2 cellular contexts compared by ENCODE assay signal in genomic region chr22:20970939-20971657, GRCh38.
TF ChIP-seq lines count a peak whose summit lies in the region.

No MANE protein-coding gene starts in this region.

TF ChIP-seq in GM23338, 12 proteins besides CTCF, POLR2A, EP300 and RAD21 (continued from another document):
- TF ChIP-seq, protein P1, sequence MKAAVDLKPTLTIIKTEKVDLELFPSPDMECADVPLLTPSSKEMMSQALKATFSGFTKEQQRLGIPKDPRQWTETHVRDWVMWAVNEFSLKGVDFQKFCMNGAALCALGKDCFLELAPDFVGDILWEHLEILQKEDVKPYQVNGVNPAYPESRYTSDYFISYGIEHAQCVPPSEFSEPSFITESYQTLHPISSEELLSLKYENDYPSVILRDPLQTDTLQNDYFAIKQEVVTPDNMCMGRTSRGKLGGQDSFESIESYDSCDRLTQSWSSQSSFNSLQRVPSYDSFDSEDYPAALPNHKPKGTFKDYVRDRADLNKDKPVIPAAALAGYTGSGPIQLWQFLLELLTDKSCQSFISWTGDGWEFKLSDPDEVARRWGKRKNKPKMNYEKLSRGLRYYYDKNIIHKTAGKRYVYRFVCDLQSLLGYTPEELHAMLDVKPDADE (IDR thresholded peaks at IDR 0.05), result no peak
- TF ChIP-seq REST (IDR thresholded peaks at IDR 0.05; ENCODE audit: unreplicated experiment), result no peak
- no peak for TF ChIP-seq ZNF462 (CRISPR knock-in tag; IDR thresholded peaks at IDR 0.05)
- no peak for TF ChIP-seq EZH2phosphoT487 (IDR thresholded peaks at IDR 0.05; ENCODE audit: unreplicated experiment)
- TF ChIP-seq STAT1 (IDR thresholded peaks at IDR 0.05; ENCODE audit: unreplicated experiment), result no peak
- TF ChIP-seq EZH2 (IDR thresholded peaks at IDR 0.05; ENCODE audit: low read depth, unreplicated experiment), result no peak
- no peak for TF ChIP-seq CREB1 (CRISPR knock-in tag; IDR thresholded peaks at IDR 0.05; ENCODE audit: low read depth)
- no peak for TF ChIP-seq JUNB (IDR thresholded peaks at IDR 0.05; ENCODE audit: unreplicated experiment)

TF ChIP-seq in WTC11, 78 proteins besides CTCF, POLR2A, EP300 and RAD21 (continued from another document):
- TF ChIP-seq USF1 (CRISPR knock-in tag; IDR thresholded peaks at IDR 0.05) (no peak), NFATC4 (CRISPR knock-in tag; IDR thresholded peaks at IDR 0.05) (no peak), CREM (CRISPR knock-in tag; IDR thresholded peaks at IDR 0.05) (no peak), ZNF317 (CRISPR knock-in tag; IDR thresholded peaks at IDR 0.05; ENCODE audit: borderline replicate concordance, low read depth) (no peak), NFYB (CRISPR knock-in tag; conservative IDR thresholded peaks at IDR 0.05; ENCODE audit: low read depth) (no peak), ZNF138 (CRISPR knock-in tag; conservative IDR thresholded peaks at IDR 0.05) (no peak), ATF3 (CRISPR knock-in tag; conservative IDR thresholded peaks at IDR 0.05) (no peak), ZNF396 (CRISPR knock-in tag; IDR thresholded peaks at IDR 0.05; ENCODE audit: borderline replicate concordance) (no peak), RORB (CRISPR knock-in tag; IDR thresholded peaks at IDR 0.05) (no peak), NFE2L1 (CRISPR knock-in tag; IDR thresholded peaks at IDR 0.05) (no peak), HMGXB4 (CRISPR knock-in tag; IDR thresholded peaks at IDR 0.05) (no peak), FOXJ3 (CRISPR knock-in tag; IDR thresholded peaks at IDR 0.05; ENCODE audit: borderline replicate concordance) (no peak), ATF1 (CRISPR knock-in tag; IDR thresholded peaks at IDR 0.05) (no peak), ETV6 (CRISPR knock-in tag; IDR thresholded peaks at IDR 0.05) (no peak)
- TF ChIP-seq, protein P2, sequence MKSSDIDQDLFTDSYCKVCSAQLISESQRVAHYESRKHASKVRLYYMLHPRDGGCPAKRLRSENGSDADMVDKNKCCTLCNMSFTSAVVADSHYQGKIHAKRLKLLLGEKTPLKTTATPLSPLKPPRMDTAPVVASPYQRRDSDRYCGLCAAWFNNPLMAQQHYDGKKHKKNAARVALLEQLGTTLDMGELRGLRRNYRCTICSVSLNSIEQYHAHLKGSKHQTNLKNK (CRISPR knock-in tag; IDR thresholded peaks at IDR 0.05), result no peak
- TF ChIP-seq, protein P3, sequence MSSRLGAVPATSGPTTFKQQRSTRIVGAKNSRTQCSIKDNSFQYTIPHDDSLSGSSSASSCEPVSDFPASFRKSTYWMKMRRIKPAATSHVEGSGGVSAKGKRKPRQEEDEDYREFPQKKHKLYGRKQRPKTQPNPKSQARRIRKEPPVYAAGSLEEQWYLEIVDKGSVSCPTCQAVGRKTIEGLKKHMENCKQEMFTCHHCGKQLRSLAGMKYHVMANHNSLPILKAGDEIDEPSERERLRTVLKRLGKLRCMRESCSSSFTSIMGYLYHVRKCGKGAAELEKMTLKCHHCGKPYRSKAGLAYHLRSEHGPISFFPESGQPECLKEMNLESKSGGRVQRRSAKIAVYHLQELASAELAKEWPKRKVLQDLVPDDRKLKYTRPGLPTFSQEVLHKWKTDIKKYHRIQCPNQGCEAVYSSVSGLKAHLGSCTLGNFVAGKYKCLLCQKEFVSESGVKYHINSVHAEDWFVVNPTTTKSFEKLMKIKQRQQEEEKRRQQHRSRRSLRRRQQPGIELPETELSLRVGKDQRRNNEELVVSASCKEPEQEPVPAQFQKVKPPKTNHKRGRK (CRISPR knock-in tag; IDR thresholded peaks at IDR 0.05; ENCODE audit: borderline replicate concordance), result no peak
- TF ChIP-seq, protein P4, sequence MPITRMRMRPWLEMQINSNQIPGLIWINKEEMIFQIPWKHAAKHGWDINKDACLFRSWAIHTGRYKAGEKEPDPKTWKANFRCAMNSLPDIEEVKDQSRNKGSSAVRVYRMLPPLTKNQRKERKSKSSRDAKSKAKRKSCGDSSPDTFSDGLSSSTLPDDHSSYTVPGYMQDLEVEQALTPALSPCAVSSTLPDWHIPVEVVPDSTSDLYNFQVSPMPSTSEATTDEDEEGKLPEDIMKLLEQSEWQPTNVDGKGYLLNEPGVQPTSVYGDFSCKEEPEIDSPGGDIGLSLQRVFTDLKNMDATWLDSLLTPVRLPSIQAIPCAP (CRISPR knock-in tag; IDR thresholded peaks at IDR 0.05), result no peak
- TF ChIP-seq, protein P5, sequence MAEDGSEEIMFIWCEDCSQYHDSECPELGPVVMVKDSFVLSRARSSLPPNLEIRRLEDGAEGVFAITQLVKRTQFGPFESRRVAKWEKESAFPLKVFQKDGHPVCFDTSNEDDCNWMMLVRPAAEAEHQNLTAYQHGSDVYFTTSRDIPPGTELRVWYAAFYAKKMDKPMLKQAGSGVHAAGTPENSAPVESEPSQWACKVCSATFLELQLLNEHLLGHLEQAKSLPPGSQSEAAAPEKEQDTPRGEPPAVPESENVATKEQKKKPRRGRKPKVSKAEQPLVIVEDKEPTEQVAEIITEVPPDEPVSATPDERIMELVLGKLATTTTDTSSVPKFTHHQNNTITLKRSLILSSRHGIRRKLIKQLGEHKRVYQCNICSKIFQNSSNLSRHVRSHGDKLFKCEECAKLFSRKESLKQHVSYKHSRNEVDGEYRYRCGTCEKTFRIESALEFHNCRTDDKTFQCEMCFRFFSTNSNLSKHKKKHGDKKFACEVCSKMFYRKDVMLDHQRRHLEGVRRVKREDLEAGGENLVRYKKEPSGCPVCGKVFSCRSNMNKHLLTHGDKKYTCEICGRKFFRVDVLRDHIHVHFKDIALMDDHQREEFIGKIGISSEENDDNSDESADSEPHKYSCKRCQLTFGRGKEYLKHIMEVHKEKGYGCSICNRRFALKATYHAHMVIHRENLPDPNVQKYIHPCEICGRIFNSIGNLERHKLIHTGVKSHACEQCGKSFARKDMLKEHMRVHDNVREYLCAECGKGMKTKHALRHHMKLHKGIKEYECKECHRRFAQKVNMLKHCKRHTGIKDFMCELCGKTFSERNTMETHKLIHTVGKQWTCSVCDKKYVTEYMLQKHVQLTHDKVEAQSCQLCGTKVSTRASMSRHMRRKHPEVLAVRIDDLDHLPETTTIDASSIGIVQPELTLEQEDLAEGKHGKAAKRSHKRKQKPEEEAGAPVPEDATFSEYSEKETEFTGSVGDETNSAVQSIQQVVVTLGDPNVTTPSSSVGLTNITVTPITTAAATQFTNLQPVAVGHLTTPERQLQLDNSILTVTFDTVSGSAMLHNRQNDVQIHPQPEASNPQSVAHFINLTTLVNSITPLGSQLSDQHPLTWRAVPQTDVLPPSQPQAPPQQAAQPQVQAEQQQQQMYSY (CRISPR knock-in tag; IDR thresholded peaks at IDR 0.05), result no peak
